ENCODE assay signal across 7 cellular contexts in genomic region chr20:25176184-25176583, GRCh38.
"Had no signal": no experiment of that assay in that cellular context is flagged by ENCODE, and none has a peak within 500 bp of the region (broad histone marks: within the 10 kb centered on the region; RNA-seq: fewer than 3 reads in every experiment).

No MANE protein-coding gene starts in this region.

- DNase-seq: H9, HCEC 1CT, KBM-7 had no signal

- H2AFZ ChIP-seq: GM23338 had no signal

- H3K4me3 ChIP-seq: GM23338 had no signal

- FAIRE-seq: H1, H54, HTR-8/SVneo had no signal

- ATAC-seq: GM23338 had no signal

- H3K4me2 ChIP-seq: GM23338 had no signal
